In the genomic region with DNA sequence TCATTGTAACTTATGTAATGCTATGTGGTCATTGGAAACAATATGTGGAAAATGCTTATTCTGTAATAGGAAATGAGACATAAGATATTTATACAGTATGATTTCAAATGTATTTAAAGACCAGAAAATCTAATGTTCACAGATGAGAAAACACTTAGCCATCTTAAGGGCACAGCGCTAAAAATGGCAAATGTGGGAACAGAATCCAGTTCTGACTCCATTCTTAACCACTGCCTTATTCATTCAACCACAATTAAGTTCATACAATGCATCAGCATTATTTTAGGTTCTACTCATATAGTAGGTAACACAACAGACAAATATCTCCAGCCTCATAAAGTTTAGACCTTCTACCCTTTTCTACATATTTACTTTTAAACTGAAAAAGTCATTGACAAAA, we compare ENCODE assay signal across 19 cellular contexts. TPM values are rescaled to one million over a fixed set of nuclear protein-coding genes. Genes with fewer than 3 reads are reported as not detected.
DNase-seq lines count a peak whose midpoint lies in the region; ATAC-seq and TF ChIP-seq lines count a peak whose summit lies in the region.
"Had no signal": no experiment of that assay in that cellular context is flagged by ENCODE, and none has a peak within 500 bp of the region (broad histone marks: within the 10 kb centered on the region; RNA-seq: fewer than 3 reads in every experiment).

No MANE protein-coding gene starts in this region.

- H3K27ac ChIP-seq in sigmoid colon: no peak overlapping the region
- H3K27ac ChIP-seq: esophagus squamous epithelium, left lung, SJCRH30 had no signal

- TF ChIP-seq EP300 in sigmoid colon (IDR thresholded peaks at IDR 0.05): no peak

- peaks cover 0 to 66% (median 26%) of the 10 kb centered on the region in 4 donors for H3K4me1 ChIP-seq in sigmoid colon

- H3K9me3 Mint-ChIP-seq in activated T-cell treated with anti-CD3 and anti-CD28 coated beads, Interleukin-2, amount 50 U/mL, for 4 hours: no peaks in the 10 kb centered on the region
- H3K9me3 Mint-ChIP-seq in stimulated activated naive B cell treated with anti-CD40 and anti-IgM and Interleukin-4, amounts not matched to agents 10 μg/mL and 1 μg/mL and 100 μg/mL, for 72 hours: no peaks in the 10 kb centered on the region
- H3K9me3 Mint-ChIP-seq: stimulated activated memory B cell treated with anti-CD40 and anti-IgM and Interleukin-4, amounts not matched to agents 10 μg/mL and 1 μg/mL and 100 μg/mL, for 72 hours had no signal

- H3K27me3 ChIP-seq in sigmoid colon: no peaks in the 10 kb centered on the region
- H3K27me3 ChIP-seq: esophagus squamous epithelium, left lung, SJCRH30 had no signal

- no peak for TF ChIP-seq CTCF in sigmoid colon (IDR thresholded peaks at IDR 0.05)

- no peak overlapping the region for H3K4me3 ChIP-seq in sigmoid colon
- H3K4me3 ChIP-seq: esophagus squamous epithelium, left lung, SJCRH30 had no signal

- no peak for TF ChIP-seq POLR2A in sigmoid colon (IDR thresholded peaks at IDR 0.05)
- no peak for TF ChIP-seq POLR2A in erythroblast (IDR thresholded peaks at IDR 0.05; ENCODE audit: low read length)

- H3K27me3 Mint-ChIP-seq in activated T-cell treated with anti-CD3 and anti-CD28 coated beads, Interleukin-2, amount 50 U/mL, for 4 hours (ENCODE audit: low read depth): no peaks in the 10 kb centered on the region
- H3K27me3 Mint-ChIP-seq in stimulated activated naive B cell treated with anti-CD40 and anti-IgM and Interleukin-4, amounts not matched to agents 10 μg/mL and 1 μg/mL and 100 μg/mL, for 72 hours: no peaks in the 10 kb centered on the region
- H3K27me3 Mint-ChIP-seq: stimulated activated memory B cell treated with anti-CD40 and anti-IgM and Interleukin-4, amounts not matched to agents 10 μg/mL and 1 μg/mL and 100 μg/mL, for 72 hours had no signal

- intact Hi-C loops in sigmoid colon (cut with DNase I): no loop called here

- no peaks in the 10 kb centered on the region for H3K9me3 ChIP-seq in sigmoid colon
- H3K9me3 ChIP-seq: esophagus squamous epithelium, left lung, SJCRH30 had no signal

- H3K4me1 Mint-ChIP-seq in activated T-cell treated with anti-CD3 and anti-CD28 coated beads, Interleukin-2, amount 50 U/mL, for 4 hours (ENCODE audit: low read depth): peaks cover 79% of the 10 kb centered on the region
- peaks cover 34 to 59% of the 10 kb centered on the region in 2 donors for H3K4me1 Mint-ChIP-seq in stimulated activated naive B cell treated with anti-CD40 and anti-IgM and Interleukin-4, amounts not matched to agents 10 μg/mL and 1 μg/mL and 100 μg/mL, for 72 hours

- peaks cover 0 to 57% (median 0%) of the 10 kb centered on the region in 4 donors for H3K36me3 ChIP-seq in sigmoid colon

- peak; percentile 79 to 91 for ATAC-seq in activated T-cell treated with anti-CD3 and anti-CD28 coated beads, Interleukin-2, amount 50 U/mL, for 4 hours
- ATAC-seq in stimulated activated naive B cell treated with anti-CD40 and anti-IgM and Interleukin-4, amounts not matched to agents 10 μg/mL and 1 μg/mL and 100 μg/mL, for 72 hours (replicated peaks): peak; percentile 75 to 84
- ATAC-seq: HCT116; left lung; sciatic nerve; stimulated activated memory B cell treated with anti-CD40 and anti-IgM and Interleukin-4, amounts not matched to agents 10 μg/mL and 1 μg/mL and 100 μg/mL, for 72 hours had no signal

- 95% methylated on average over 1 of the region's 1 CpG for WGBS in sigmoid colon, 2 donors

- peaks cover 48% of the 10 kb centered on the region for H3K36me3 Mint-ChIP-seq in activated T-cell treated with anti-CD3 and anti-CD28 coated beads, Interleukin-2, amount 50 U/mL, for 4 hours (ENCODE audit: insufficient read depth)
- H3K36me3 Mint-ChIP-seq in stimulated activated naive B cell treated with anti-CD40 and anti-IgM and Interleukin-4, amounts not matched to agents 10 μg/mL and 1 μg/mL and 100 μg/mL, for 72 hours: peaks cover 24 to 47% of the 10 kb centered on the region in 2 donors

- H3K4me3 Mint-ChIP-seq in activated T-cell treated with anti-CD3 and anti-CD28 coated beads, Interleukin-2, amount 50 U/mL, for 4 hours: no peak overlapping the region
- H3K4me3 Mint-ChIP-seq in stimulated activated naive B cell treated with anti-CD40 and anti-IgM and Interleukin-4, amounts not matched to agents 10 μg/mL and 1 μg/mL and 100 μg/mL, for 72 hours: no peak overlapping the region
- H3K4me3 Mint-ChIP-seq: stimulated activated memory B cell treated with anti-CD40 and anti-IgM and Interleukin-4, amounts not matched to agents 10 μg/mL and 1 μg/mL and 100 μg/mL, for 72 hours had no signal

- no peak for DNase-seq in activated T-cell treated with anti-CD3 and anti-CD28 coated beads, Interleukin-2, amount 50 U/mL, for 4 hours
- DNase-seq in activated T-cell treated with anti-CD3 and anti-CD28 coated beads for 4 hours: no peak
- peak; percentile 70 for DNase-seq in LHCN-M2 (ENCODE audit: low read depth)
- peak; percentile 32 for DNase-seq in dermis blood vessel endothelial cell
- no peak for DNase-seq in stimulated activated naive B cell treated with anti-CD40 and anti-IgM and Interleukin-4, amounts not matched to agents 10 μg/mL and 1 μg/mL and 100 μg/mL, for 72 hours
- no peak for DNase-seq in sigmoid colon
- no peak for DNase-seq in erythroblast (lab: John Stamatoyannopoulos, UW)
- no peak for DNase-seq in SW480 (ENCODE audit: low spot score)
- DNase-seq: AML-193, aorta, esophagus squamous epithelium, KBM-7, left lung, NCI-H446, SJCRH30 had no signal

- H3K27ac Mint-ChIP-seq in stimulated activated naive B cell treated with anti-CD40 and anti-IgM and Interleukin-4, amounts not matched to agents 10 μg/mL and 1 μg/mL and 100 μg/mL, for 72 hours: peak overlapping the region; percentile 49

RNA-seq across cellular contexts. Expression of gene CSDE1, which starts 12.4 kb away (rescaled TPM):
- 100 to 1,000 TPM; 460 to 486 (median 469) TPM for total RNA-seq in activated T-cell treated with anti-CD3 and anti-CD28 coated beads, Interleukin-2, amount 50 U/mL, for 4 hours
- 627 and 733 TPM in 2 replicates for total RNA-seq in LHCN-M2 (2014; rRNA removed)
- polyA plus RNA-seq in LHCN-M2 (2012): 215 TPM
- 656 and 875 TPM in 2 replicates for total RNA-seq in dermis blood vessel endothelial cell
- 1,000 to 10,000 TPM; 1,738 to 2,762 (median 1,986) TPM for total RNA-seq in sigmoid colon
- 100 to 1,000 TPM; 167 to 228 (median 186) TPM for polyA plus RNA-seq in sigmoid colon

RNA-seq across cellular contexts. Expression of gene NRAS, which starts 28.8 kb away (rescaled TPM):
- total RNA-seq in activated T-cell treated with anti-CD3 and anti-CD28 coated beads, Interleukin-2, amount 50 U/mL, for 4 hours: 10 to 100 TPM; 64.5 to 70.3 (median 67.6) TPM
- total RNA-seq in LHCN-M2 (2014; rRNA removed): 68.9 and 72.8 TPM in 2 replicates
- polyA plus RNA-seq in LHCN-M2 (2012): 21.7 TPM
- 77.9 and 96.6 TPM in 2 replicates for total RNA-seq in dermis blood vessel endothelial cell
- 10 to 100 TPM; 13.0 to 16.1 (median 15.7) TPM for total RNA-seq in sigmoid colon
- 10 to 100 TPM; 25.5 to 55.5 (median 44.4) TPM for polyA plus RNA-seq in sigmoid colon

RNA-seq across cellular contexts. Expression of gene SIKE1, which starts 35.1 kb away (rescaled TPM):
- total RNA-seq in activated T-cell treated with anti-CD3 and anti-CD28 coated beads, Interleukin-2, amount 50 U/mL, for 4 hours: 10 to 100 TPM; 69.2 to 84.7 (median 77.5) TPM
- total RNA-seq in LHCN-M2 (2014; rRNA removed): 31.0 and 34.4 TPM in 2 replicates
- 23.5 TPM for polyA plus RNA-seq in LHCN-M2 (2012)
- 44.9 and 63.4 TPM in 2 replicates for total RNA-seq in dermis blood vessel endothelial cell
- 10 to 100 TPM; 20.0 to 36.0 (median 26.4) TPM for total RNA-seq in sigmoid colon
- 10 to 100 TPM; 10.2 to 22.2 (median 19.3) TPM for polyA plus RNA-seq in sigmoid colon

RNA-seq across cellular contexts. Expression of gene AMPD1, which starts 50.0 kb away (rescaled TPM):
- total RNA-seq in activated T-cell treated with anti-CD3 and anti-CD28 coated beads, Interleukin-2, amount 50 U/mL, for 4 hours: not detected
- total RNA-seq in LHCN-M2 (2014; rRNA removed) (0.11 TPM in 1 of 2 replicates, not detected in the other), dermis blood vessel endothelial cell (not detected in 2 replicates), sigmoid colon (not detected)
- polyA plus RNA-seq in LHCN-M2 (2012): not detected
- polyA plus RNA-seq in sigmoid colon: under 1 TPM in 1 of 3 donors, not detected in 2; 0.92 TPM
- total RNA-seq: sciatic nerve, SJCRH30 had no signal
- polyA plus RNA-seq: neural cell had no signal

Comparison
In these comparisons a context has a peak if more than half of its experiments do, and no peak if none do; other contexts are left out.
1. DNase-seq: peak in LHCN-M2 (single experiment) and dermis blood vessel endothelial cell (single experiment); none in activated T-cell treated with anti-CD3 and anti-CD28 coated beads, Interleukin-2, amount 50 U/mL, for 4 hours (single experiment), activated T-cell treated with anti-CD3 and anti-CD28 coated beads for 4 hours (single experiment), stimulated activated naive B cell treated with anti-CD40 and anti-IgM and Interleukin-4, amounts not matched to agents 10 μg/mL and 1 μg/mL and 100 μg/mL, for 72 hours (single experiment), sigmoid colon (single experiment), erythroblast (0 of 2) and SW480 (single experiment).